In genomic region chr4:156420557-156420956, GRCh38 we compare ENCODE assay signal across 18 cellular contexts.
"Had no signal": no experiment of that assay in that cellular context is flagged by ENCODE, and none has a peak within 500 bp of the region (broad histone marks: within the 10 kb centered on the region; RNA-seq: fewer than 3 reads in every experiment).

No MANE protein-coding gene starts in this region.

- DNase-seq: activated CD4-positive, alpha-beta memory T cell treated with anti-CD3 and anti-CD28 coated beads, Interleukin-2, amount 10 ng/mL, durations not matched to agents 7 days and 5 days; activated CD4-positive, alpha-beta T cell treated with anti-CD3 and anti-CD28 coated beads for 36 hours; activated naive CD8-positive, alpha-beta T cell treated with anti-CD3 and anti-CD28 coated beads, Interleukin-2, amount 10 ng/mL, durations not matched to agents 7 days and 5 days; effector CD8-positive, alpha-beta T cell; glutamatergic neuron; left colon; naive B cell; nucleus accumbens; right lobe of liver; stimulated activated CD4-positive, alpha-beta T cell treated with anti-CD3 and anti-CD28 coated beads, Interleukin-12 subunit alpha, Interleukin-12 subunit beta, amount 100 ng/mL, for 4 hours; stimulated activated naive CD4-positive, alpha-beta T cell treated with Interleukin-2 at 50 U/mL for 16 hours; SW 1271 had no signal

- H3K4me3 Mint-ChIP-seq: activated CD4-positive, alpha-beta memory T cell treated with anti-CD3 and anti-CD28 coated beads, Interleukin-2, amount 10 ng/mL, durations not matched to agents 7 days and 5 days; activated CD4-positive, alpha-beta T cell treated with anti-CD3 and anti-CD28 coated beads for 36 hours; activated naive CD8-positive, alpha-beta T cell treated with anti-CD3 and anti-CD28 coated beads, Interleukin-2, amount 10 ng/mL, durations not matched to agents 7 days and 5 days; naive B cell had no signal

- H3K4me1 Mint-ChIP-seq: activated CD4-positive, alpha-beta memory T cell treated with anti-CD3 and anti-CD28 coated beads, Interleukin-2, amount 10 ng/mL, durations not matched to agents 7 days and 5 days; activated CD4-positive, alpha-beta T cell treated with anti-CD3 and anti-CD28 coated beads for 36 hours; activated naive CD8-positive, alpha-beta T cell treated with anti-CD3 and anti-CD28 coated beads, Interleukin-2, amount 10 ng/mL, durations not matched to agents 7 days and 5 days; naive B cell had no signal

- H3K9me3 Mint-ChIP-seq: activated CD4-positive, alpha-beta memory T cell treated with anti-CD3 and anti-CD28 coated beads, Interleukin-2, amount 10 ng/mL, durations not matched to agents 7 days and 5 days had no signal

- H3K27me3 ChIP-seq: ascending aorta, right lobe of liver had no signal

- H3K27me3 Mint-ChIP-seq: activated CD4-positive, alpha-beta memory T cell treated with anti-CD3 and anti-CD28 coated beads, Interleukin-2, amount 10 ng/mL, durations not matched to agents 7 days and 5 days; activated CD4-positive, alpha-beta T cell treated with anti-CD3 and anti-CD28 coated beads for 36 hours; activated naive CD8-positive, alpha-beta T cell treated with anti-CD3 and anti-CD28 coated beads, Interleukin-2, amount 10 ng/mL, durations not matched to agents 7 days and 5 days; naive B cell had no signal

- ATAC-seq: activated CD4-positive, alpha-beta T cell treated with anti-CD3 and anti-CD28 coated beads for 36 hours; left colon; right lobe of liver had no signal

- H3K4me1 ChIP-seq: ascending aorta, prostate gland, right lobe of liver had no signal

- H3K4me3 ChIP-seq: ascending aorta, coronary artery, lung, prostate gland, right lobe of liver had no signal

- H3K27ac ChIP-seq: ascending aorta, coronary artery, epithelial cell of prostate, prostate gland, right lobe of liver, VCaP had no signal

- H3K9me3 ChIP-seq: ascending aorta, prostate gland, right lobe of liver had no signal

- H3K36me3 ChIP-seq: ascending aorta, prostate gland, right lobe of liver had no signal

- H3K27ac Mint-ChIP-seq: activated CD4-positive, alpha-beta memory T cell treated with anti-CD3 and anti-CD28 coated beads, Interleukin-2, amount 10 ng/mL, durations not matched to agents 7 days and 5 days; activated CD4-positive, alpha-beta T cell treated with anti-CD3 and anti-CD28 coated beads for 36 hours; activated naive CD8-positive, alpha-beta T cell treated with anti-CD3 and anti-CD28 coated beads, Interleukin-2, amount 10 ng/mL, durations not matched to agents 7 days and 5 days had no signal

- H3K36me3 Mint-ChIP-seq: activated naive CD8-positive, alpha-beta T cell treated with anti-CD3 and anti-CD28 coated beads, Interleukin-2, amount 10 ng/mL, durations not matched to agents 7 days and 5 days; naive B cell had no signal
